Comparison of ENCODE assay signal across 19 cellular contexts in the genomic region with DNA sequence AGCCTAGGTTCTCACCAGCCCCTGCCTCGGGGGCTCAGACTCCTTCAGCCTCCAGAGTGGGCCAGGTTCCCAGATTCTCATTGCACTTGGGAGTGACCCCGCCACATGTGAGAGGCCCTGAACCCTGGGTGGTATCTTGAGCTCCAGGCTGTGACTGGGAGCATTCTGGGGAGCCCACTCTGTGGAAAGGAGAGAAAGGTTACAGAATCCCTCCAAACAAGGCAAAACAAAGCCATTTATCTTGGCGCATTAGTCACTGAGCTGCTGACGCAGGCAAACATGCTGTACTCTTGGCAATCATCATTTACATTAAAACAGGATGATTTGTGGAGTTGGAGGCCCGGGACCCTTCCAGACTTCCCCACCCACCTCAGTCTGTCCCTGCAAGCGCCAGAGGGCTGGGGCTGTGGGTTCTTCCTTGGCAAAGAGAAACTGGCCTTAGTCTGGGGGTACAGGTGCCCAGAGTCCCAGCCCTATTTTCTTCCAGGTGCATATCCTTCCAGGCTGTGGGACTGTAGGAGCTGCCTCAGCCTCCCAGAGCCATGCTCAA.
DNase-seq lines count a peak whose midpoint lies in the region; TF ChIP-seq lines count a peak whose summit lies in the region.
"Had no signal": no experiment of that assay in that cellular context is flagged by ENCODE, and none has a peak within 500 bp of the region (broad histone marks: within the 10 kb centered on the region; RNA-seq: fewer than 3 reads in every experiment).

No MANE protein-coding gene starts in this region.

- H3K36me3 ChIP-seq in GM23248 (ENCODE audit: low read depth) (no peaks in the 10 kb centered on the region), SJSA1 (no peaks in the 10 kb centered on the region), osteoblast (ENCODE audit: insufficient read depth, low read length) (no peaks in the 10 kb centered on the region)
- H3K36me3 ChIP-seq: BLaER1, breast epithelium, esophagus squamous epithelium, thyroid gland had no signal

- peaks cover 11% of the 10 kb centered on the region; the same call in 1 of the 2 replicates for H3F3A ChIP-seq in GM23248 (ENCODE audit: insufficient read depth)

- H3K4me1 ChIP-seq in GM23248 (ENCODE audit: insufficient read depth), result peaks cover 21% of the 10 kb centered on the region
- peaks cover 43% of the 10 kb centered on the region for H3K4me1 ChIP-seq in SJSA1 (replicated peaks)
- H3K4me1 ChIP-seq in osteoblast (ENCODE audit: insufficient read depth, low read length), result no peaks in the 10 kb centered on the region
- H3K4me1 ChIP-seq: BLaER1, breast epithelium, thyroid gland had no signal

- TF ChIP-seq CTCF in fibroblast of mammary gland (conservative IDR thresholded peaks at IDR 0.05; ENCODE audit: control insufficient read depth, insufficient read depth, low read depth, low read length) (no peak), osteoblast (IDR thresholded peaks at IDR 0.05; ENCODE audit: extremely low read depth, low read depth, low read length) (no peak)

- peak; percentile 58 for DNase-seq in GM23248
- peak; percentile 36 to 75 for DNase-seq in SJSA1 (ENCODE audit: low read depth in 1 of 2, low spot score in 2 of 2)
- DNase-seq in fibroblast of mammary gland (ENCODE audit: low read depth), result peak; percentile 88
- DNase-seq in osteoblast (ENCODE audit: insufficient read length, low spot score, missing footprints), result peak; percentile 1
- no peak for DNase-seq in NCI-H2227 (lab: John Stamatoyannopoulos, UW; ENCODE audit: unreplicated experiment)
- DNase-seq in NCI-H1436 (lab: John Stamatoyannopoulos, UW), result no peak
- no peak for DNase-seq in COR-L47 (lab: John Stamatoyannopoulos, UW)
- DNase-seq in NCI-H1092 treated with DMSO at 0.1 percent for 48 hours (lab: John Stamatoyannopoulos, UW), result no peak
- DNase-seq: activated CD4-positive, alpha-beta T cell treated with anti-CD3 and anti-CD28 coated beads for 1 hour; activated naive CD4-positive, alpha-beta T cell treated with anti-CD3 and anti-CD28 coated beads, Interleukin-2, amount 10 ng/mL, durations not matched to agents 7 days and 5 days; esophagus squamous epithelium; left colon; NCI-H2029 treated with DMSO at 0.1 percent for 48 hours; NCI-H510A treated with DMSO at 0.1 percent for 48 hours; T1000; thyroid gland had no signal

- in situ Hi-C loops in GM23248 (cut with MboI), result no loop called here

- no peak overlapping the region for H3K4me3 ChIP-seq in GM23248
- no peak overlapping the region for H3K4me3 ChIP-seq in SJSA1
- no peak overlapping the region for H3K4me3 ChIP-seq in fibroblast of mammary gland (ENCODE audit: control insufficient read depth, low read depth, low read length)
- H3K4me3 ChIP-seq in osteoblast (ENCODE audit: insufficient read depth, low read length), result no peak overlapping the region
- H3K4me3 ChIP-seq: BLaER1, breast epithelium, esophagus squamous epithelium, GM12878, thyroid gland had no signal

- no peaks in the 10 kb centered on the region for H3K9me2 ChIP-seq in GM23248 (ENCODE audit: insufficient read depth)

- H3K79me2 ChIP-seq in GM23248 (ENCODE audit: insufficient read depth) (no peaks in the 10 kb centered on the region), osteoblast (ENCODE audit: insufficient read depth, low read length) (no peaks in the 10 kb centered on the region)

- no peak overlapping the region for H2AFZ ChIP-seq in GM23248
- no peak overlapping the region for H2AFZ ChIP-seq in osteoblast (ENCODE audit: low read length)

- H3K27me3 ChIP-seq in GM23248 (replicated peaks; ENCODE audit: insufficient read depth), result no peaks in the 10 kb centered on the region
- H3K27me3 ChIP-seq in SJSA1 (replicated peaks), result no peaks in the 10 kb centered on the region
- peaks cover 48% of the 10 kb centered on the region for H3K27me3 ChIP-seq in osteoblast (ENCODE audit: insufficient read depth, low read length)
- H3K27me3 ChIP-seq: BLaER1, breast epithelium, esophagus squamous epithelium, thyroid gland had no signal

- no peak overlapping the region for H3K27ac ChIP-seq in GM23248
- H3K27ac ChIP-seq in SJSA1, result peak overlapping the region; percentile 46
- H3K27ac ChIP-seq in osteoblast (ENCODE audit: low read depth, low read length), result no peak overlapping the region
- H3K27ac ChIP-seq: BLaER1, breast epithelium, esophagus squamous epithelium, thyroid gland had no signal

- H3K9me3 ChIP-seq in GM23248 (ENCODE audit: low read depth), result no peaks in the 10 kb centered on the region
- H3K9me3 ChIP-seq in SJSA1 (replicated peaks), result no peaks in the 10 kb centered on the region
- H3K9me3 ChIP-seq in osteoblast (ENCODE audit: low read depth, low read length), result no peaks in the 10 kb centered on the region
- H3K9me3 ChIP-seq: BLaER1, breast epithelium, esophagus squamous epithelium, thyroid gland had no signal

- H3K4me2 ChIP-seq in GM23248 (ENCODE audit: unreplicated experiment) (no peak overlapping the region), osteoblast (ENCODE audit: insufficient read depth, low read length) (no peak overlapping the region)
- H3K4me2 ChIP-seq: BLaER1 had no signal

- no peak overlapping the region for H3K9ac ChIP-seq in GM23248
- H3K9ac ChIP-seq: BLaER1 had no signal

- no peaks in the 10 kb centered on the region for H4K20me1 ChIP-seq in GM23248 (ENCODE audit: insufficient read depth)
- H4K20me1 ChIP-seq in osteoblast (ENCODE audit: insufficient read depth, low read length), result no peaks in the 10 kb centered on the region
- H4K20me1 ChIP-seq: BLaER1 had no signal

- 46 to 62% methylated on average over 6 of the region's 6 CpGs for WGBS in GM23248 (ENCODE audit: low coverage in 1 of 2, low lambda C conversion rate in 2 of 2, missing lambda C conversion rate in 2 of 2), 2 experiments

Comparison
In these comparisons a context has a peak if more than half of its experiments do, and no peak if none do; other contexts are left out.
1. DNase-seq: peak in GM23248 (single experiment), SJSA1 (2 of 2), fibroblast of mammary gland (single experiment) and osteoblast (single experiment); none in NCI-H2227 (single experiment), NCI-H1436 (single experiment), COR-L47 (single experiment) and NCI-H1092 treated with DMSO at 0.1 percent for 48 hours (single experiment).